10 cellular contexts compared by ENCODE assay signal in the genomic region with DNA sequence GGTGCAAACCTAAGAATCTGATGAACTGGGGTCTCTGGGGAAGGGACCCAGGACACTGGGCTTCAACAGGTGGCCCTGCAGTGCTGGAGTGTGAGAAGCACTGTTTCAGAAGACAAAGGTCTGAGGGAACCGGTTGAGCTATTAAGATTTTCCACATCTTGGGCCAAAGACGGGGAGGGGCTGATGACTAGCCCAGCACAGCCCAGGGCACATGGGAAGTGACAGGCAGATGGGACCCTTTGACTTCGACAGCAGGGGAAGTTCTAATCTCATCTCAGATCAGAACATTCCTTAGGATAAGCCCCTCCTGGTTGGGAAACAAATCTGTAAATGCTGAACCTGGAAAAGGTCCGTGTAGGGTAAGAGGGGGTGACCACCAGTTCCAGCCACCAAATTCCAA.
DNase-seq lines count a peak whose midpoint lies in the region; ATAC-seq and TF ChIP-seq lines count a peak whose summit lies in the region.
"Had no signal": no experiment of that assay in that cellular context is flagged by ENCODE, and none has a peak within 500 bp of the region (broad histone marks: within the 10 kb centered on the region; RNA-seq: fewer than 3 reads in every experiment).

No MANE protein-coding gene starts in this region.

- H3K27me3 Mint-ChIP-seq in T-helper 17 cell = no peaks in the 10 kb centered on the region
- H3K27me3 Mint-ChIP-seq in type B pancreatic cell = no peaks in the 10 kb centered on the region

- TF ChIP-seq CTCF in GM12864 (IDR thresholded peaks at IDR 0.05; ENCODE audit: low read depth, low read length, missing control alignments) (no peak), gastroesophageal sphincter (IDR thresholded peaks at IDR 0.05) (no peak), spleen (IDR thresholded peaks at IDR 0.05 in 8 of 11, conservative IDR thresholded peaks at IDR 0.05 in 3 of 11) (no peak), type B pancreatic cell (conservative IDR thresholded peaks at IDR 0.05) (no peak)

- DNase-seq in GM12864 (ENCODE audit: low read depth) (no peak), T-helper 17 cell (no peak), spleen (no peak), type B pancreatic cell (ENCODE audit: extremely low spot score, unreplicated experiment) (no peak), cortex of kidney (lab: John Stamatoyannopoulos, UW) (no peak)
- no peak for DNase-seq in activated effector memory CD4-positive, alpha-beta T cell treated with anti-CD3 and anti-CD28 coated beads, Interleukin-2, amount 50 U/mL, for 16 hours
- DNase-seq: activated CD4-positive, alpha-beta T cell treated with anti-CD3 and anti-CD28 coated beads for 1 hour; SHP77 had no signal

- H3K27ac ChIP-seq in gastroesophageal sphincter (peak overlapping the region in 3 of 4 donors; percentile 42 to 82 (median 42)), spleen (peak overlapping the region in 5 of 8 donors; percentile 4 to 95 (median 89))

- H3K9me3 ChIP-seq in T-helper 17 cell (ENCODE audit: control insufficient read depth, low read length, poor library complexity, severe bottlenecking) (no peaks in the 10 kb centered on the region), gastroesophageal sphincter (no peaks in the 10 kb centered on the region), spleen (no peaks in the 10 kb centered on the region)
- H3K9me3 ChIP-seq: adrenal gland had no signal

- TF ChIP-seq POLR2A in gastroesophageal sphincter (IDR thresholded peaks at IDR 0.05) (no peak), spleen (IDR thresholded peaks at IDR 0.05) (no peak)

- intact Hi-C loops in spleen (cut with DNase I; ENCODE audit: low total_unique reads) = loop anchor here (10.0 kb wide), 1 partner anchor 62 kb away; no protein-coding TSS in a partner anchor

- TF ChIP-seq EP300 in gastroesophageal sphincter (IDR thresholded peaks at IDR 0.05) = no peak

- H3K4me3 ChIP-seq in GM12864 (ENCODE audit: low read depth, low read length) (peak overlapping the region; percentile 66), gastroesophageal sphincter (no peak overlapping the region), spleen (no peak overlapping the region)
- H3K4me3 ChIP-seq: adrenal gland had no signal

- H3K36me3 Mint-ChIP-seq in T-helper 17 cell (ENCODE audit: low read depth) (no peaks in the 10 kb centered on the region), type B pancreatic cell (no peaks in the 10 kb centered on the region)

- H3K27ac Mint-ChIP-seq in T-helper 17 cell (peak overlapping the region; percentile 100), type B pancreatic cell (no peak overlapping the region)

- ATAC-seq in T-helper 17 cell (no peak), gastroesophageal sphincter (no peak)

- H3K36me3 ChIP-seq in gastroesophageal sphincter (no peaks in the 10 kb centered on the region), spleen (peaks cover 0 to 3% (median 0%) of the 10 kb centered on the region in 6 donors)
- H3K36me3 ChIP-seq: adrenal gland had no signal

- H3K9me3 Mint-ChIP-seq in type B pancreatic cell = no peaks in the 10 kb centered on the region

- 47 to 83% methylated on average over 1 to 4 of the region's 4 CpGs for WGBS in gastroesophageal sphincter (ENCODE audit: low coverage in 1 of 2), 2 donors
- WGBS in spleen, 5 donors = 53 to 75% (median 71%) methylated on average over 4 of the region's 4 CpGs

- H3K27me3 ChIP-seq in gastroesophageal sphincter = no peaks in the 10 kb centered on the region
- H3K27me3 ChIP-seq in spleen (replicated peaks in 1 of 7) = no peaks in the 10 kb centered on the region
- H3K27me3 ChIP-seq: adrenal gland had no signal

- peaks cover 80% of the 10 kb centered on the region for H3K4me1 Mint-ChIP-seq in T-helper 17 cell
- peaks cover 69% of the 10 kb centered on the region for H3K4me1 Mint-ChIP-seq in type B pancreatic cell (ENCODE audit: unreplicated experiment)

- peaks cover 9 to 100% (median 70%) of the 10 kb centered on the region in 3 donors for H3K4me1 ChIP-seq in gastroesophageal sphincter
- peaks cover 55 to 100% (median 99%) of the 10 kb centered on the region in 6 donors for H3K4me1 ChIP-seq in spleen

- H3K4me3 Mint-ChIP-seq in T-helper 17 cell (peak overlapping the region; percentile 73), type B pancreatic cell (no peak overlapping the region)
